ENCODE assay signal across 9 cellular contexts in the genomic region with DNA sequence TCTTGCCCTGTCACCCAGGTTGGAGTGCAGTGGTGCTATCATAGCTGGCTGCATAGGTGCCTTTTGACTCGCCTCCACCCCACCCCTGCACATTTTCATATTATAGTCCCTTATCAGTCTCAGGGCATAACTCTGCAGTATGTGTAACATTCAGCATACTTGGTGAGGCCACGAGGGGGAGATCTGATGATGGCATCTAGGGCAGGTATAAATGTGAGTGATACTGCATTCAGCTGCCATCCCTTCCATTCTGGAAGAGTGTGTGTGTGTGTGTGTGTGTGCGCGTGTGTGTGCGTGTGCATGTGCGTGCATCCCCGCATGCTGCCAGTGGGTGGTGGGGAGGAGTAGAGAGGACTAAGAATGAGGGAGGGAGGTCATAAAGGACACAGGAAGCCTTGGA.
DNase-seq lines count a peak whose midpoint lies in the region; ATAC-seq, FAIRE-seq and TF ChIP-seq lines count a peak whose summit lies in the region.
"Had no signal": no experiment of that assay in that cellular context is flagged by ENCODE, and none has a peak within 500 bp of the region (broad histone marks: within the 10 kb centered on the region; RNA-seq: fewer than 3 reads in every experiment).

No MANE protein-coding gene starts in this region.

- 29 to 58% (median 42%) methylated on average over 7 of the region's 7 CpGs for WGBS in small intestine, 3 donors

- DNase-seq in NCI-H82 (lab: John Stamatoyannopoulos, UW) (peak; percentile 66), NCI-H82 treated with DMSO at 0.1 percent for 48 hours (lab: John Stamatoyannopoulos, UW; ENCODE audit: unreplicated experiment) (no peak), PC-3 (peak; percentile 37), bronchial epithelial cell (ENCODE audit: low read depth) (peak; percentile 23), small intestine (peak; percentile 74), H7 (no peak), NCI-H345 treated with DMSO at 0.1 percent for 48 hours (lab: John Stamatoyannopoulos, UW; ENCODE audit: unreplicated experiment) (no peak)

- H3K9me2 ChIP-seq in PC-3 (replicated peaks; ENCODE audit: low read length) = no peaks in the 10 kb centered on the region

- CTCF ChIA-PET in PC-3 (lab: Charles Lee) = no interaction called here

- H3K4me1 ChIP-seq in PC-3 (ENCODE audit: insufficient read depth, low read length) (peaks cover 45% of the 10 kb centered on the region), small intestine (ENCODE audit: control insufficient read depth in 2 of 2, insufficient read depth in 1 of 2, low read depth in 1 of 2, low read length in 1 of 2) (peaks cover 9 to 47% of the 10 kb centered on the region in 2 donors)

- no peaks in the 10 kb centered on the region for H3K36me3 ChIP-seq in PC-3 (ENCODE audit: low read depth, low read length)
- H3K36me3 ChIP-seq in bronchial epithelial cell (ENCODE audit: control insufficient read depth, insufficient read depth, low read length) = no peaks in the 10 kb centered on the region
- H3K36me3 ChIP-seq in small intestine (ENCODE audit: control insufficient read depth in 2 of 2, insufficient read depth in 2 of 2, low read length in 2 of 2) = no peaks in the 10 kb centered on the region
- peaks cover 2% of the 10 kb centered on the region for H3K36me3 ChIP-seq in H7 (replicated peaks; ENCODE audit: control insufficient read depth, insufficient read depth, low read length)

- peaks cover 44% of the 10 kb centered on the region; the same call in 1 of the 2 replicates for H4K20me1 ChIP-seq in PC-3 (ENCODE audit: low read length)

- H3K9me3 ChIP-seq in PC-3 (ENCODE audit: low read length) (no peaks in the 10 kb centered on the region), small intestine (ENCODE audit: control insufficient read depth, low read depth) (no peaks in the 10 kb centered on the region)

- BruUV-seq in PC-3 (replicated peaks; lab: Mats Ljungman, UMichigan) = no TSS peak

- FAIRE-seq in bronchial epithelial cell (lab: Jason Lieb, UNC) (no peak), small intestine (lab: Jason Lieb, UNC) (no peak)

- H3K79me2 ChIP-seq in PC-3 (ENCODE audit: low read length) = peaks cover 99% of the 10 kb centered on the region

- TF ChIP-seq CTCF in PC-3 (conservative IDR thresholded peaks at IDR 0.05; ENCODE audit: low read depth, low read length) (peak; percentile 50), bronchial epithelial cell (IDR thresholded peaks at IDR 0.05; ENCODE audit: insufficient read depth, low read length, severe bottlenecking) (no peak)

- POLR2A ChIA-PET in PC-3 (lab: Charles Lee; ENCODE audit: unreplicated experiment) = no interaction called here

- peak; percentile 38 for ATAC-seq in PC-3
- no peak for ATAC-seq in HG03571 (IDR thresholded peaks at IDR 0.05; ENCODE audit: unreplicated experiment)

- H3K27ac ChIP-seq in PC-3 (ENCODE audit: low read length) = no peak overlapping the region
- no peak overlapping the region for H3K27ac ChIP-seq in small intestine (ENCODE audit: low read depth in 1 of 2, low read length in 1 of 2)
- H3K27ac ChIP-seq: SK-N-MC had no signal

- H3K9ac ChIP-seq in PC-3 (ENCODE audit: low read length) = no peak overlapping the region

- H3F3A ChIP-seq in PC-3 (ENCODE audit: low read length, unreplicated experiment) = peaks cover 4% of the 10 kb centered on the region

- H3K4me3 ChIP-seq in PC-3 (ENCODE audit: low read length) (no peak overlapping the region), bronchial epithelial cell (ENCODE audit: low read depth, low read length) (no peak overlapping the region), small intestine (ENCODE audit: low read depth in 1 of 2, low read length in 2 of 2) (no peak overlapping the region), H7 (ENCODE audit: insufficient read depth, low read depth, low read length) (no peak overlapping the region)
- H3K4me3 ChIP-seq: SK-N-MC had no signal

- intact Hi-C loops in PC-3 (cut with micrococcal nuclease) = loop anchor here (10.0 kb wide), 1 partner anchor 118 kb away; no protein-coding TSS in a partner anchor

- H3K27me3 ChIP-seq in PC-3 (ENCODE audit: low read length) (no peaks in the 10 kb centered on the region), bronchial epithelial cell (ENCODE audit: control insufficient read depth, insufficient read depth, low read length) (no peaks in the 10 kb centered on the region), small intestine (ENCODE audit: control insufficient read depth in 2 of 2, insufficient read depth in 2 of 2, low read length in 2 of 2) (no peaks in the 10 kb centered on the region), H7 (ENCODE audit: control insufficient read depth, insufficient read depth, low read length) (no peaks in the 10 kb centered on the region)

- no peak overlapping the region for H2AFZ ChIP-seq in PC-3 (ENCODE audit: low read length)

- H3K4me2 ChIP-seq in PC-3 (ENCODE audit: low read length) = no peak overlapping the region

Comparison
In these comparisons a context has a peak if more than half of its experiments do, and no peak if none do; other contexts are left out.
1. DNase-seq: peak in NCI-H82 (single experiment), PC-3 (single experiment), bronchial epithelial cell (single experiment) and small intestine (single experiment); none in NCI-H82 treated with DMSO at 0.1 percent for 48 hours (single experiment), H7 (single experiment) and NCI-H345 treated with DMSO at 0.1 percent for 48 hours (single experiment).